Comparison of ENCODE assay signal across 10 cellular contexts in genomic region chr19:15934332-15935078, GRCh38. TPM values are rescaled to one million over a fixed set of nuclear protein-coding genes. Genes with fewer than 3 reads are reported as not detected.
A peak's percentile ranks its signal among the peaks of the same experiment; 100 is the strongest.
DNase-seq lines count a peak whose midpoint lies in the region; ATAC-seq, FAIRE-seq and TF ChIP-seq lines count a peak whose summit lies in the region.
"Had no signal": no experiment of that assay in that cellular context is flagged by ENCODE, and none has a peak within 500 bp of the region (broad histone marks: within the 10 kb centered on the region; RNA-seq: fewer than 3 reads in every experiment).

TSS of gene CYP4F11 (minus strand) at chr19:15934529. CDS start at chr19:15934408, 121 bp downstream.

- peaks cover 31% of the 10 kb centered on the region for H3K36me3 Mint-ChIP-seq in WTC11
- H3K36me3 Mint-ChIP-seq in activated naive CD4-positive, alpha-beta T cell treated with anti-CD3 and anti-CD28 coated beads, Interleukin-2, amount 50 U/mL, for 72 hours, result peaks cover 7 to 8% of the 10 kb centered on the region in 2 donors

- no peak within 1 kb of the TSS for H3K27ac Mint-ChIP-seq in WTC11
- H3K27ac Mint-ChIP-seq in activated naive CD4-positive, alpha-beta T cell treated with anti-CD3 and anti-CD28 coated beads, Interleukin-2, amount 50 U/mL, for 72 hours, result no peak within 1 kb of the TSS

- CTCF ChIA-PET in WTC11 (lab: Charles Lee), result no interaction called here

- no peaks in the 10 kb centered on the region for H3K36me3 ChIP-seq in right atrium auricular region

- POLR2A ChIA-PET in WTC11 (lab: Charles Lee), result no interaction called here

- peak within 1 kb of the TSS; percentile 14; the same call in 1 of the 2 replicates for H3K4me3 Mint-ChIP-seq in WTC11

- peaks cover 56% of the 10 kb centered on the region for H3K27me3 Mint-ChIP-seq in WTC11 (ENCODE audit: low read depth)

- FAIRE-seq in urothelium cell line (lab: Jason Lieb, UNC), result no peak
- FAIRE-seq: D721Med, kidney had no signal

- intact Hi-C loops in Right ventricle myocardium superior (cut with DNase I), result no loop called here
- intact Hi-C loops in left colon (cut with DNase I, micrococcal nuclease), result no loop called here

- ATAC-seq in Right ventricle myocardium superior (ENCODE audit: poor library complexity) (peak; percentile 97), WTC11 (no peak), left colon (peak; percentile 98), GM21360 (IDR thresholded peaks at IDR 0.05; ENCODE audit: unreplicated experiment) (no peak), HG02623 (IDR thresholded peaks at IDR 0.05; ENCODE audit: unreplicated experiment) (no peak)
- no peak for ATAC-seq in activated naive CD4-positive, alpha-beta T cell treated with anti-CD3 and anti-CD28 coated beads, Interleukin-2, amount 50 U/mL, for 72 hours

- H3K27ac ChIP-seq in right atrium auricular region, result no peak within 1 kb of the TSS

- peaks cover 44% of the 10 kb centered on the region for H3K9me3 Mint-ChIP-seq in WTC11
- H3K9me3 Mint-ChIP-seq in activated naive CD4-positive, alpha-beta T cell treated with anti-CD3 and anti-CD28 coated beads, Interleukin-2, amount 50 U/mL, for 72 hours, result peaks cover 7 to 8% of the 10 kb centered on the region in 2 donors

- H3K27me3 ChIP-seq in right atrium auricular region, result peaks cover 0 to 9% of the 10 kb centered on the region in 2 donors

- H3K9me3 ChIP-seq in right atrium auricular region, result peaks cover 3 to 11% of the 10 kb centered on the region in 2 donors

- no peaks in the 10 kb centered on the region for H3K4me1 ChIP-seq in right atrium auricular region

- peak; percentile 78 for DNase-seq in Right ventricle myocardium superior
- no peak for DNase-seq in right atrium auricular region (ENCODE audit: low spot score)
- DNase-seq in WTC11 (ENCODE audit: low spot score), result no peak
- peak; percentile 95 for DNase-seq in left colon
- peak; percentile 61 for DNase-seq in urothelium cell line (ENCODE audit: low spot score)
- no peak for DNase-seq in activated naive CD4-positive, alpha-beta T cell treated with anti-CD3 and anti-CD28 coated beads, Interleukin-2, amount 50 U/mL, for 72 hours (ENCODE audit: low spot score in 2 of 2)
- DNase-seq: kidney had no signal

- TF ChIP-seq CTCF in right atrium auricular region (IDR thresholded peaks at IDR 0.05) (no peak), WTC11 (IDR thresholded peaks at IDR 0.05) (no peak)

- no peak within 1 kb of the TSS for H3K4me3 ChIP-seq in right atrium auricular region

- no peaks in the 10 kb centered on the region for H3K4me1 Mint-ChIP-seq in WTC11

TF ChIP-seq in WTC11, 78 proteins besides CTCF, POLR2A, EP300 and RAD21:
- TF ChIP-seq USF1 (CRISPR knock-in tag; IDR thresholded peaks at IDR 0.05), result no peak
- TF ChIP-seq PRRX2 (CRISPR knock-in tag; IDR thresholded peaks at IDR 0.05), result no peak
- no peak for TF ChIP-seq ZNF423 (CRISPR knock-in tag; IDR thresholded peaks at IDR 0.05)
- no peak for TF ChIP-seq ZNF671 (CRISPR knock-in tag; IDR thresholded peaks at IDR 0.05)
- TF ChIP-seq HMGA2 (CRISPR knock-in tag; IDR thresholded peaks at IDR 0.05), result no peak
- no peak for TF ChIP-seq ESRRA (CRISPR knock-in tag; IDR thresholded peaks at IDR 0.05; ENCODE audit: borderline replicate concordance)
- no peak for TF ChIP-seq ZNF138 (CRISPR knock-in tag; conservative IDR thresholded peaks at IDR 0.05)
- no peak for TF ChIP-seq ZNF219 (CRISPR knock-in tag; IDR thresholded peaks at IDR 0.05; ENCODE audit: borderline replicate concordance)
- TF ChIP-seq EMX1 (CRISPR knock-in tag; IDR thresholded peaks at IDR 0.05), result no peak
- TF ChIP-seq ZNF416 (CRISPR knock-in tag; IDR thresholded peaks at IDR 0.05), result no peak
- no peak for TF ChIP-seq SOX15 (CRISPR knock-in tag; IDR thresholded peaks at IDR 0.05)
- TF ChIP-seq KAT7 (CRISPR knock-in tag; IDR thresholded peaks at IDR 0.05; ENCODE audit: borderline replicate concordance), result no peak
- TF ChIP-seq ZNF263 (CRISPR knock-in tag; IDR thresholded peaks at IDR 0.05; ENCODE audit: low read depth), result no peak
- TF ChIP-seq GTF2I (CRISPR knock-in tag; conservative IDR thresholded peaks at IDR 0.05), result no peak

RNA-seq across cellular contexts. Expression of gene CYP4F11, which starts in this region (rescaled TPM):
- total RNA-seq in Right ventricle myocardium superior (0.56 TPM), right atrium auricular region (under 1 TPM in 1 of 2 donors, not detected in 1; 0.39 TPM), WTC11 (2021) (0.07 TPM in 1 of 3 replicates, not detected in the others), left colon (10 to 100 TPM; 12.0 to 14.3 TPM)
- total RNA-seq in activated naive CD4-positive, alpha-beta T cell treated with anti-CD3 and anti-CD28 coated beads, Interleukin-2, amount 50 U/mL, for 72 hours, result not detected

Comparison
In these comparisons a context has a peak if more than half of its experiments do, and no peak if none do; other contexts are left out.
1. Peak in DNase-seq and ATAC-seq in Right ventricle myocardium superior; RNA of the gene not detected or under 1 TPM.
2. DNase-seq: peak in left colon (2 of 2) and urothelium cell line (single experiment); none in right atrium auricular region (single experiment), WTC11 (single experiment) and activated naive CD4-positive, alpha-beta T cell treated with anti-CD3 and anti-CD28 coated beads, Interleukin-2, amount 50 U/mL, for 72 hours (0 of 2).